Comparison of ENCODE assay signal across 29 cellular contexts in genomic region chr20:24813080-24813479, GRCh38.
"Had no signal": no experiment of that assay in that cellular context is flagged by ENCODE, and none has a peak within 500 bp of the region (broad histone marks: within the 10 kb centered on the region; RNA-seq: fewer than 3 reads in every experiment).

No MANE protein-coding gene starts in this region.

- H3K4me3 Mint-ChIP-seq: activated B cell treated with CpG ODN at 0.5 μM for 24 hours; activated CD4-positive, alpha-beta T cell treated with anti-CD3 and anti-CD28 coated beads, Interleukin-2, amount 10 ng/mL, durations not matched to agents 24 days and 14 days; activated CD8-positive, alpha-beta memory T cell treated with anti-CD3 and anti-CD28 coated beads, Interleukin-2, amount 10 ng/mL, durations not matched to agents 7 days and 5 days; activated naive CD4-positive, alpha-beta T cell treated with anti-CD3 and anti-CD28 coated beads, Interleukin-2, amount 50 U/mL, for 24 hours; activated T-cell treated with anti-CD3 and anti-CD28 coated beads, Interleukin-2, amount 50 U/mL, for 24 hours; activated T-helper 1 cell treated with anti-CD3 and anti-CD28 coated beads, Interleukin-12 subunit alpha, Interleukin-12 subunit beta, Interleukin-2, Interleukin-4 antibody, amounts not matched to agents 30 ng/mL and 10 ng/mL and 1 ng/mL, durations not matched to agents 14 hours and 24 hours and 36 hours; T-cell had no signal

- DNase-seq: activated B cell treated with CpG ODN at 0.5 μM for 24 hours; activated CD4-positive, alpha-beta T cell treated with anti-CD3 and anti-CD28 coated beads for 1 hour; activated CD4-positive, alpha-beta T cell treated with anti-CD3 and anti-CD28 coated beads, Interleukin-2, amount 10 ng/mL, durations not matched to agents 24 days and 14 days; activated CD4-positive, alpha-beta T cell treated with anti-CD3 and anti-CD28 coated beads, Interleukin-2, amount 50 U/mL, for 48 hours; activated CD8-positive, alpha-beta memory T cell treated with anti-CD3 and anti-CD28 coated beads, Interleukin-2, amount 10 ng/mL, durations not matched to agents 7 days and 5 days; activated effector memory CD4-positive, alpha-beta T cell treated with Interleukin-2 at 50 U/mL for 16 hours; activated naive CD4-positive, alpha-beta T cell; activated T-cell treated with anti-CD3 and anti-CD28 coated beads, Interleukin-2, amount 50 U/mL, for 24 hours; MV-4-11; NCI-H1092 treated with DMSO at 0.1 percent for 48 hours; NCI-H1436; NCI-H1694 treated with DMSO at 0.1 percent for 48 hours; NCI-H2029 treated with DMSO at 0.1 percent for 48 hours; NCI-H345; NCI-H510A; NCI-H69; NK-92 treated with Interleukin-12 subunit alpha and Interleukin-12 subunit beta, amount 100 ng/mL, for 24 hours; OCI-M1; RPMI8226; T-cell; T1000 had no signal

- H3K36me3 Mint-ChIP-seq: activated CD8-positive, alpha-beta memory T cell treated with anti-CD3 and anti-CD28 coated beads, Interleukin-2, amount 10 ng/mL, durations not matched to agents 7 days and 5 days; activated naive CD4-positive, alpha-beta T cell treated with anti-CD3 and anti-CD28 coated beads, Interleukin-2, amount 50 U/mL, for 24 hours; T-cell had no signal

- H3K4me1 Mint-ChIP-seq: activated CD4-positive, alpha-beta T cell treated with anti-CD3 and anti-CD28 coated beads, Interleukin-2, amount 10 ng/mL, durations not matched to agents 24 days and 14 days; activated CD8-positive, alpha-beta memory T cell treated with anti-CD3 and anti-CD28 coated beads, Interleukin-2, amount 10 ng/mL, durations not matched to agents 7 days and 5 days; activated naive CD4-positive, alpha-beta T cell treated with anti-CD3 and anti-CD28 coated beads, Interleukin-2, amount 50 U/mL, for 24 hours; T-cell had no signal

- FAIRE-seq: TTC549 had no signal

- H3K4me1 ChIP-seq: breast epithelium had no signal

- H3K36me3 ChIP-seq: breast epithelium had no signal

- H3K27me3 Mint-ChIP-seq: activated CD4-positive, alpha-beta T cell treated with anti-CD3 and anti-CD28 coated beads, Interleukin-2, amount 10 ng/mL, durations not matched to agents 24 days and 14 days; activated CD8-positive, alpha-beta memory T cell treated with anti-CD3 and anti-CD28 coated beads, Interleukin-2, amount 10 ng/mL, durations not matched to agents 7 days and 5 days had no signal

- H3K27ac ChIP-seq: breast epithelium, KMS-11, SK-N-MC had no signal

- H3K4me3 ChIP-seq: breast epithelium, SK-N-MC had no signal

- H3K4me2 ChIP-seq: KMS-11 had no signal

- ATAC-seq: activated CD8-positive, alpha-beta memory T cell treated with anti-CD3 and anti-CD28 coated beads, Interleukin-2, amount 10 ng/mL, durations not matched to agents 7 days and 5 days; Panc1; Right ventricle myocardium inferior; T-cell had no signal

- H3K9ac ChIP-seq: KMS-11 had no signal

- H3K9me3 Mint-ChIP-seq: activated B cell treated with CpG ODN at 0.5 μM for 24 hours; activated CD4-positive, alpha-beta T cell treated with anti-CD3 and anti-CD28 coated beads, Interleukin-2, amount 10 ng/mL, durations not matched to agents 24 days and 14 days; activated naive CD4-positive, alpha-beta T cell treated with anti-CD3 and anti-CD28 coated beads, Interleukin-2, amount 50 U/mL, for 24 hours; activated T-helper 1 cell treated with anti-CD3 and anti-CD28 coated beads, Interleukin-12 subunit alpha, Interleukin-12 subunit beta, Interleukin-2, Interleukin-4 antibody, amounts not matched to agents 30 ng/mL and 10 ng/mL and 1 ng/mL, durations not matched to agents 14 hours and 24 hours and 36 hours had no signal

- H3K27ac Mint-ChIP-seq: activated B cell treated with CpG ODN at 0.5 μM for 24 hours; activated CD4-positive, alpha-beta T cell treated with anti-CD3 and anti-CD28 coated beads, Interleukin-2, amount 10 ng/mL, durations not matched to agents 24 days and 14 days; activated CD8-positive, alpha-beta memory T cell treated with anti-CD3 and anti-CD28 coated beads, Interleukin-2, amount 10 ng/mL, durations not matched to agents 7 days and 5 days; activated naive CD4-positive, alpha-beta T cell treated with anti-CD3 and anti-CD28 coated beads, Interleukin-2, amount 50 U/mL, for 24 hours; activated T-cell treated with anti-CD3 and anti-CD28 coated beads, Interleukin-2, amount 50 U/mL, for 24 hours; activated T-helper 1 cell treated with anti-CD3 and anti-CD28 coated beads, Interleukin-12 subunit alpha, Interleukin-12 subunit beta, Interleukin-2, Interleukin-4 antibody, amounts not matched to agents 30 ng/mL and 10 ng/mL and 1 ng/mL, durations not matched to agents 14 hours and 24 hours and 36 hours; T-cell had no signal

- H3K9me3 ChIP-seq: breast epithelium had no signal
